Comparison of ENCODE assay signal across 19 cellular contexts in genomic region chr18:49558356-49558755, GRCh38. TPM values are rescaled to one million over a fixed set of nuclear protein-coding genes. Genes with fewer than 3 reads are reported as not detected.
"Had no signal": no experiment of that assay in that cellular context is flagged by ENCODE, and none has a peak within 500 bp of the region (broad histone marks: within the 10 kb centered on the region; RNA-seq: fewer than 3 reads in every experiment).

No MANE protein-coding gene starts in this region.

- H3K27me3 ChIP-seq: colonic mucosa, hepatocyte had no signal

- ATAC-seq: gastrocnemius medialis; heart left ventricle; left cardiac atrium; left lung; left ventricle myocardium superior; lower lobe of right lung; naive thymus-derived CD4-positive, alpha-beta T cell had no signal

- H3K9me3 ChIP-seq: colonic mucosa, esophagus muscularis mucosa, gastrocnemius medialis, heart left ventricle, left lung, lower lobe of right lung had no signal

- H3K4me2 ChIP-seq: hepatocyte had no signal

- H3K4me3 Mint-ChIP-seq: dendritic cell treated with granulocyte-macrophage colony-stimulating factor and Interleukin-4, amounts not matched to agents 40 ng/mL and 50 ng/mL, for 4 days; naive thymus-derived CD4-positive, alpha-beta T cell had no signal

- H2AFZ ChIP-seq: hepatocyte had no signal

- H3K4me3 ChIP-seq: colonic mucosa, esophagus muscularis mucosa, gastrocnemius medialis, heart left ventricle, hepatocyte, left lung, lower lobe of right lung had no signal

- H3K4me1 ChIP-seq: colonic mucosa had no signal

- H3K9me3 Mint-ChIP-seq: dendritic cell treated with granulocyte-macrophage colony-stimulating factor and Interleukin-4, amounts not matched to agents 40 ng/mL and 50 ng/mL, for 4 days; naive thymus-derived CD4-positive, alpha-beta T cell had no signal

- H3K27ac ChIP-seq: colonic mucosa, esophagus muscularis mucosa, gastrocnemius medialis, heart left ventricle, hepatocyte, left lung, lower lobe of right lung had no signal

- H3K36me3 ChIP-seq: colonic mucosa, esophagus muscularis mucosa, gastrocnemius medialis, heart left ventricle, left lung, lower lobe of right lung had no signal

- DNase-seq: cerebellar nuclear complex; colonic mucosa; cortex of kidney; effector CD8-positive, alpha-beta T cell; foreskin fibroblast; foreskin melanocyte; gastrocnemius medialis; heart left ventricle; left cardiac atrium; left lung; left ventricle myocardium superior; lower lobe of right lung; mesendoderm; midbrain; naive thymus-derived CD4-positive, alpha-beta T cell had no signal

- H3K27ac Mint-ChIP-seq: dendritic cell treated with granulocyte-macrophage colony-stimulating factor and Interleukin-4, amounts not matched to agents 40 ng/mL and 50 ng/mL, for 4 days; naive thymus-derived CD4-positive, alpha-beta T cell had no signal

RNA-seq across cellular contexts. Expression of gene LIPG, which starts 3.5 kb away (rescaled TPM):
- total RNA-seq: left ventricle myocardium superior; mononuclear cell; naive thymus-derived CD4-positive, alpha-beta T cell had no signal
- polyA plus RNA-seq: naive thymus-derived CD4-positive, alpha-beta T cell had no signal
